In genomic region chr1:233229291-233229690, GRCh38 we compare ENCODE assay signal across 19 cellular contexts.
DNase-seq lines count a peak whose midpoint lies in the region; ATAC-seq and TF ChIP-seq lines count a peak whose summit lies in the region.
"Had no signal": no experiment of that assay in that cellular context is flagged by ENCODE, and none has a peak within 500 bp of the region (broad histone marks: within the 10 kb centered on the region; RNA-seq: fewer than 3 reads in every experiment).

No MANE protein-coding gene starts in this region.

- CTCF ChIA-PET in WTC11 (lab: Charles Lee) = no interaction called here
- CTCF ChIA-PET in activated naive CD4-positive, alpha-beta T cell treated with anti-CD3 and anti-CD28 coated beads, Interleukin-2, amount 10 ng/mL, durations not matched to agents 7 days and 5 days (lab: Charles Lee) = no interaction called here

- no peak overlapping the region for H3K4me3 ChIP-seq in AG09309 (ENCODE audit: control insufficient read depth, low read depth, low read length)
- H3K4me3 ChIP-seq: A549, GM12878, GM23338, SJCRH30 had no signal

- H3K4me3 Mint-ChIP-seq in WTC11 = no peak overlapping the region
- no peak overlapping the region for H3K4me3 Mint-ChIP-seq in activated naive CD4-positive, alpha-beta T cell treated with anti-CD3 and anti-CD28 coated beads, Interleukin-2, amount 10 ng/mL, durations not matched to agents 7 days and 5 days
- H3K4me3 Mint-ChIP-seq: CD14-positive monocyte, GM23338 had no signal

- peak; percentile 11 for DNase-seq in AG09309 (ENCODE audit: low read depth)
- peak; percentile 38 for DNase-seq in HS-5 (ENCODE audit: low read depth)
- DNase-seq in WTC11 (ENCODE audit: low spot score) = no peak
- peak; percentile 31 for DNase-seq in iris pigment epithelial cell (ENCODE audit: low read depth)
- no peak for DNase-seq in effector CD8-positive, alpha-beta T cell (lab: John Stamatoyannopoulos, UW)
- DNase-seq in activated naive CD4-positive, alpha-beta T cell treated with anti-CD3 and anti-CD28 coated beads, Interleukin-2, amount 10 ng/mL, durations not matched to agents 7 days and 5 days = no peak
- DNase-seq: GF-D8, MM.1S, NCI-H1105 treated with DMSO at 0.1 percent for 48 hours, NCI-H1694, NCI-H510A treated with DMSO at 0.1 percent for 48 hours, SJCRH30, SW 1271 had no signal

- TF ChIP-seq CTCF in AG09309 (IDR thresholded peaks at IDR 0.05; ENCODE audit: control insufficient read depth, insufficient read depth, low read depth, low read length, missing control alignments) (no peak), WTC11 (IDR thresholded peaks at IDR 0.05) (no peak)

- no peaks in the 10 kb centered on the region for H3K27me3 Mint-ChIP-seq in WTC11 (ENCODE audit: low read depth)
- no peaks in the 10 kb centered on the region for H3K27me3 Mint-ChIP-seq in activated naive CD4-positive, alpha-beta T cell treated with anti-CD3 and anti-CD28 coated beads, Interleukin-2, amount 10 ng/mL, durations not matched to agents 7 days and 5 days

- ATAC-seq in WTC11 (no peak), HG02763 (IDR thresholded peaks at IDR 0.05; ENCODE audit: unreplicated experiment) (no peak), HG03139 (IDR thresholded peaks at IDR 0.05; ENCODE audit: unreplicated experiment) (no peak)
- ATAC-seq: A549, GM12878, GM23338 had no signal

- H3K27ac Mint-ChIP-seq in WTC11 = peak overlapping the region; percentile 4; the same call in 1 of the 2 replicates
- no peak overlapping the region for H3K27ac Mint-ChIP-seq in activated naive CD4-positive, alpha-beta T cell treated with anti-CD3 and anti-CD28 coated beads, Interleukin-2, amount 10 ng/mL, durations not matched to agents 7 days and 5 days
- H3K27ac Mint-ChIP-seq: GM23338 had no signal

- POLR2A ChIA-PET in WTC11 (lab: Charles Lee) = no interaction called here

- H3K36me3 Mint-ChIP-seq in WTC11 = peaks cover 43% of the 10 kb centered on the region
- peaks cover 10% of the 10 kb centered on the region for H3K36me3 Mint-ChIP-seq in activated naive CD4-positive, alpha-beta T cell treated with anti-CD3 and anti-CD28 coated beads, Interleukin-2, amount 10 ng/mL, durations not matched to agents 7 days and 5 days

- H3K4me1 Mint-ChIP-seq in WTC11 = peaks cover 10% of the 10 kb centered on the region; the same call in 1 of the 2 replicates
- H3K4me1 Mint-ChIP-seq in activated naive CD4-positive, alpha-beta T cell treated with anti-CD3 and anti-CD28 coated beads, Interleukin-2, amount 10 ng/mL, durations not matched to agents 7 days and 5 days = peaks cover 7% of the 10 kb centered on the region

- H3K9me3 Mint-ChIP-seq in WTC11 = no peaks in the 10 kb centered on the region
- no peaks in the 10 kb centered on the region for H3K9me3 Mint-ChIP-seq in activated naive CD4-positive, alpha-beta T cell treated with anti-CD3 and anti-CD28 coated beads, Interleukin-2, amount 10 ng/mL, durations not matched to agents 7 days and 5 days
- H3K9me3 Mint-ChIP-seq: CD14-positive monocyte, GM23338 had no signal

TF ChIP-seq in WTC11, 78 proteins besides CTCF, POLR2A, EP300 and RAD21:
- TF ChIP-seq TEAD1 (CRISPR knock-in tag; IDR thresholded peaks at IDR 0.05) (no peak), AFF4 (CRISPR knock-in tag; IDR thresholded peaks at IDR 0.05; ENCODE audit: borderline replicate concordance) (no peak), FOXP1 (CRISPR knock-in tag; IDR thresholded peaks at IDR 0.05; ENCODE audit: borderline replicate concordance) (no peak), E2F5 (CRISPR knock-in tag; IDR thresholded peaks at IDR 0.05) (no peak), CBFB (CRISPR knock-in tag; IDR thresholded peaks at IDR 0.05; ENCODE audit: low read depth) (no peak), PRRX2 (CRISPR knock-in tag; IDR thresholded peaks at IDR 0.05) (no peak), USF1 (CRISPR knock-in tag; IDR thresholded peaks at IDR 0.05) (no peak), TEAD4 (CRISPR knock-in tag; IDR thresholded peaks at IDR 0.05) (no peak), ELF4 (CRISPR knock-in tag; IDR thresholded peaks at IDR 0.05; ENCODE audit: low read depth) (no peak), NFE2L1 (CRISPR knock-in tag; IDR thresholded peaks at IDR 0.05) (no peak), CDX4 (CRISPR knock-in tag; IDR thresholded peaks at IDR 0.05; ENCODE audit: borderline replicate concordance) (no peak), ZNF138 (CRISPR knock-in tag; conservative IDR thresholded peaks at IDR 0.05) (no peak), FOXP4 (CRISPR knock-in tag; IDR thresholded peaks at IDR 0.05) (no peak), MAX (CRISPR knock-in tag; IDR thresholded peaks at IDR 0.05) (no peak)

Comparison
In these comparisons a context has a peak if more than half of its experiments do, and no peak if none do; other contexts are left out.
1. DNase-seq: peak in AG09309 (single experiment), HS-5 (single experiment) and iris pigment epithelial cell (single experiment); none in WTC11 (single experiment), effector CD8-positive, alpha-beta T cell (single experiment) and activated naive CD4-positive, alpha-beta T cell treated with anti-CD3 and anti-CD28 coated beads, Interleukin-2, amount 10 ng/mL, durations not matched to agents 7 days and 5 days (single experiment).